In the genomic region with DNA sequence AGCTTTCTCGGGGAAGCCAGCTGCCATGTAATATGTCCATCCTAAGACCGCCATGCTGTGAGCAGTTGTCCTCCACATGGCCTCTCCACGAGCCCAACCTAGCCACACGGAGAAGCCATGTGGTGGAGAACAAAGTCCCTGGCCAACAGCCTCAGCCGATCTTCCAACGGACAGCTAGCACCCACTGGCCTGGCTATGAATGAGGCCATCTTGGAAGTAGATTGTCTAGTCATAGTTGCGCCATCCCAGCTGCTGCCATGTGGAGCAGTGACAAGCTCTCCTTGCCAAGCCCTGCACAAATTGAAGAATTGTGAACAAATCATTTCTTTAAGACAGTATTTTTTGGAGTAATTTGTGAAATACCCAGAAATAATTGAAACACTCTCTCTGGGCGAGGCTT, we compare ENCODE assay signal across 1 cellular context.
TF ChIP-seq lines count a peak whose summit lies in the region.

No MANE protein-coding gene starts in this region.

TF ChIP-seq in HepG2, 621 proteins besides CTCF, POLR2A, EP300 and RAD21:
- no peak for TF ChIP-seq ZNF468 (CRISPR knock-in tag; IDR thresholded peaks at IDR 0.05)
- TF ChIP-seq ERF (CRISPR knock-in tag; IDR thresholded peaks at IDR 0.05): no peak
- no peak for TF ChIP-seq KLF16 (CRISPR knock-in tag; IDR thresholded peaks at IDR 0.05)
- TF ChIP-seq, protein P1, sequence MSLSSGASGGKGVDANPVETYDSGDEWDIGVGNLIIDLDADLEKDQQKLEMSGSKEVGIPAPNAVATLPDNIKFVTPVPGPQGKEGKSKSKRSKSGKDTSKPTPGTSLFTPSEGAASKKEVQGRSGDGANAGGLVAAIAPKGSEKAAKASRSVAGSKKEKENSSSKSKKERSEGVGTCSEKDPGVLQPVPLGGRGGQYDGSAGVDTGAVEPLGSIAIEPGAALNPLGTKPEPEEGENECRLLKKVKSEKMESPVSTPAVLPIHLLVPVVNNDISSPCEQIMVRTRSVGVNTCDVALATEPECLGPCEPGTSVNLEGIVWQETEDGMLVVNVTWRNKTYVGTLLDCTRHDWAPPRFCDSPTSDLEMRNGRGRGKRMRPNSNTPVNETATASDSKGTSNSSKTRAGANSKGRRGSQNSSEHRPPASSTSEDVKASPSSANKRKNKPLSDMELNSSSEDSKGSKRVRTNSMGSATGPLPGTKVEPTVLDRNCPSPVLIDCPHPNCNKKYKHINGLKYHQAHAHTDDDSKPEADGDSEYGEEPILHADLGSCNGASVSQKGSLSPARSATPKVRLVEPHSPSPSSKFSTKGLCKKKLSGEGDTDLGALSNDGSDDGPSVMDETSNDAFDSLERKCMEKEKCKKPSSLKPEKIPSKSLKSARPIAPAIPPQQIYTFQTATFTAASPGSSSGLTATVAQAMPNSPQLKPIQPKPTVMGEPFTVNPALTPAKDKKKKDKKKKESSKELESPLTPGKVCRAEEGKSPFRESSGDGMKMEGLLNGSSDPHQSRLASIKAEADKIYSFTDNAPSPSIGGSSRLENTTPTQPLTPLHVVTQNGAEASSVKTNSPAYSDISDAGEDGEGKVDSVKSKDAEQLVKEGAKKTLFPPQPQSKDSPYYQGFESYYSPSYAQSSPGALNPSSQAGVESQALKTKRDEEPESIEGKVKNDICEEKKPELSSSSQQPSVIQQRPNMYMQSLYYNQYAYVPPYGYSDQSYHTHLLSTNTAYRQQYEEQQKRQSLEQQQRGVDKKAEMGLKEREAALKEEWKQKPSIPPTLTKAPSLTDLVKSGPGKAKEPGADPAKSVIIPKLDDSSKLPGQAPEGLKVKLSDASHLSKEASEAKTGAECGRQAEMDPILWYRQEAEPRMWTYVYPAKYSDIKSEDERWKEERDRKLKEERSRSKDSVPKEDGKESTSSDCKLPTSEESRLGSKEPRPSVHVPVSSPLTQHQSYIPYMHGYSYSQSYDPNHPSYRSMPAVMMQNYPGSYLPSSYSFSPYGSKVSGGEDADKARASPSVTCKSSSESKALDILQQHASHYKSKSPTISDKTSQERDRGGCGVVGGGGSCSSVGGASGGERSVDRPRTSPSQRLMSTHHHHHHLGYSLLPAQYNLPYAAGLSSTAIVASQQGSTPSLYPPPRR (CRISPR knock-in tag; IDR thresholded peaks at IDR 0.05; ENCODE audit: borderline replicate concordance): no peak
- peak; percentile 15 for TF ChIP-seq YY1 (IDR thresholded peaks at IDR 0.05; ENCODE audit: insufficient read depth, insufficient replicate concordance, low read depth, low read length)
- no peak for TF ChIP-seq ZNF850 (CRISPR knock-in tag; conservative IDR thresholded peaks at IDR 0.05)
